20 cellular contexts compared by ENCODE assay signal in genomic region chr10:69867699-69868558, GRCh38.
DNase-seq lines count a peak whose midpoint lies in the region; FAIRE-seq and TF ChIP-seq lines count a peak whose summit lies in the region.
"Had no signal": no experiment of that assay in that cellular context is flagged by ENCODE, and none has a peak within 500 bp of the region (broad histone marks: within the 10 kb centered on the region; RNA-seq: fewer than 3 reads in every experiment).

No MANE protein-coding gene starts in this region.

- peak overlapping the region; percentile 98 for H2BK20ac ChIP-seq in H1 (ENCODE audit: low read length)

- H3K79me1 ChIP-seq in H1 (ENCODE audit: low read depth, low read length): no peaks in the 10 kb centered on the region

- peak overlapping the region; percentile 97 for H4K91ac ChIP-seq in H1 (replicated peaks; ENCODE audit: insufficient read length, low read length)

- H3K18ac ChIP-seq in H1 (ENCODE audit: extremely low read depth, low read length): peak overlapping the region; percentile 98

- peak in 1 of 2 experiments; percentile 85; a peak in 1 of 3 replicates for TF ChIP-seq EP300 in H1 (IDR thresholded peaks at IDR 0.05; ENCODE audit: borderline replicate concordance in 1 of 2, low read depth in 2 of 2, low read length in 2 of 2)
- no peak for TF ChIP-seq EP300 in transverse colon (IDR thresholded peaks at IDR 0.05; ENCODE audit: low read depth)

- no peaks in the 10 kb centered on the region for H3K79me2 ChIP-seq in H1 (ENCODE audit: control insufficient read depth in 1 of 2, insufficient read depth in 2 of 2, low read length in 2 of 2)

- H4K5ac ChIP-seq in H1 (ENCODE audit: insufficient read length, low read depth, low read length): peak overlapping the region; percentile 79

- peak; percentile 81 for FAIRE-seq in H1 (lab: Jason Lieb, UNC)

- H3K27me3 ChIP-seq in HUES64 (ENCODE audit: insufficient read depth, low read length) (no peaks in the 10 kb centered on the region), H1 (replicated peaks in 1 of 4; ENCODE audit: control insufficient read depth in 3 of 4, extremely low read depth in 1 of 4, insufficient read depth in 3 of 4, low read length in 3 of 4) (no peaks in the 10 kb centered on the region; a peak in 1 of 7 replicates), transverse colon (no peaks in the 10 kb centered on the region)
- H3K27me3 ChIP-seq: body of pancreas, MG63, Peyer's patch, right atrium auricular region, thyroid gland had no signal

- WGBS in HUES64: 28% methylated on average over 13 of the region's 13 CpGs
- 23% methylated on average over 13 of the region's 13 CpGs; no CpG with 5 or more reads in 1 of the 2 experiments for WGBS in H1 (ENCODE audit: extremely low coverage in 1 of 2, insufficient coverage in 1 of 2, insufficient read length in 1 of 2, insufficient replicate concordance in 2 of 2, low coverage in 1 of 2, low lambda C conversion rate in 2 of 2, missing lambda C conversion rate in 1 of 2), 2 experiments
- 62 to 64% methylated on average over 9 to 13 of the region's 13 CpGs for WGBS in transverse colon (ENCODE audit: low coverage in 1 of 2), 2 donors

- DNase-seq in H1 (ENCODE audit: low read depth in 1 of 2, low spot score in 2 of 2) (peak; percentile 78 to 80), left kidney (ENCODE audit: low read depth, low spot score) (peak; percentile 64), transverse colon (peak; percentile 70), GDM1 (lab: John Stamatoyannopoulos, UW) (no peak), SHP77 (lab: John Stamatoyannopoulos, UW) (no peak)
- DNase-seq in activated effector memory CD4-positive, alpha-beta T cell treated with Interleukin-2 at 50 U/mL for 16 hours: no peak
- DNase-seq: activated naive CD8-positive, alpha-beta T cell treated with anti-CD3 and anti-CD28 coated beads, Interleukin-2, amount 10 ng/mL, durations not matched to agents 7 days and 5 days; AML-193; body of pancreas; COR-L47; cortex of kidney; foreskin fibroblast; hippocampal formation; left ventricle myocardium inferior; MG63; NCI-H2227 treated with DMSO at 0.1 percent for 48 hours; thyroid gland had no signal

- TF ChIP-seq CTCF in H1 (IDR thresholded peaks at IDR 0.05; ENCODE audit: control extremely low read depth in 1 of 3, insufficient read depth in 1 of 3, low read depth in 1 of 3, low read length in 3 of 3): peak; percentile 26 to 55 (median 41); a peak in 3 of 4 replicates
- TF ChIP-seq CTCF in transverse colon (IDR thresholded peaks at IDR 0.05): no peak

- no peak overlapping the region for H2AFZ ChIP-seq in H1 (ENCODE audit: low read length)

- peak overlapping the region; percentile 46 to 52 for H3K4me2 ChIP-seq in H1 (ENCODE audit: insufficient read depth in 1 of 2, low read depth in 2 of 2, low read length in 2 of 2)

- intact Hi-C loops in transverse colon (cut with DNase I; ENCODE audit: low total_unique reads): no loop called here

- in situ Hi-C loops in transverse colon (cut with MboI; ENCODE audit: low pct_ligation_motif_present in 1 of 4, low pct_unique_long_range_greater_than_20kb in 1 of 4, low sequenced_read_pairs in 3 of 4): no loop called here

- H2BK12ac ChIP-seq in H1 (ENCODE audit: low read depth, low read length): peak overlapping the region; percentile 100; the same call in 1 of the 2 replicates

- peak overlapping the region; percentile 40 for H3K4ac ChIP-seq in H1 (replicated peaks; ENCODE audit: insufficient read length, low read depth, low read length)

- H3K23me2 ChIP-seq in H1 (ENCODE audit: low read depth, low read length): no peaks in the 10 kb centered on the region

- H3K23ac ChIP-seq in H1 (ENCODE audit: insufficient read length): no peak overlapping the region

- H3K4me3 ChIP-seq in HUES64 (ENCODE audit: low read length) (no peak overlapping the region), H1 (ENCODE audit: extremely low read depth in 1 of 4, insufficient read depth in 2 of 4, low read depth in 3 of 4, low read length in 4 of 4) (peak overlapping the region in 1 of 4 experiments; percentile 19; a peak in 1 of 8 replicates), transverse colon (no peak overlapping the region)
- H3K4me3 ChIP-seq: body of pancreas, MG63 had no signal

- peak overlapping the region; percentile 74 for H2BK120ac ChIP-seq in H1 (replicated peaks; ENCODE audit: low read depth, low read length)

- H2BK5ac ChIP-seq in H1 (ENCODE audit: low read depth, low read length): peak overlapping the region; percentile 98; the same call in 1 of the 2 replicates

- H2BK15ac ChIP-seq in H1 (ENCODE audit: low read length): 0 out of 2 replicates have a peak overlapping the region, but pooled peaks have one; percentile 19

- peak; percentile 16 to 27; a peak in 2 of 4 replicates for TF ChIP-seq RAD21 in H1 (IDR thresholded peaks at IDR 0.05 in 1 of 2, conservative IDR thresholded peaks at IDR 0.05 in 1 of 2; ENCODE audit: low read depth in 2 of 2, low read length in 2 of 2)

- peak overlapping the region; percentile 90 for H3K27ac ChIP-seq in HUES64 (ENCODE audit: low read depth, low read length)
- peak overlapping the region; percentile 61; the same call in 1 of the 2 replicates for H3K27ac ChIP-seq in H1 (ENCODE audit: low read depth, low read length)
- peak overlapping the region; percentile 11 to 73 (median 68) for H3K27ac ChIP-seq in transverse colon

- H3K9me3 ChIP-seq in HUES64 (ENCODE audit: insufficient read depth, low read depth, low read length) (no peaks in the 10 kb centered on the region), H1 (ENCODE audit: insufficient read depth in 2 of 2, low read depth in 1 of 2, low read length in 1 of 2) (no peaks in the 10 kb centered on the region), transverse colon (no peaks in the 10 kb centered on the region)
- H3K9me3 ChIP-seq: body of pancreas, left ventricle myocardium inferior, MG63, Peyer's patch, right atrium auricular region, thyroid gland had no signal

- H2AK5ac ChIP-seq in H1 (ENCODE audit: low read depth, low read length): peak overlapping the region; percentile 54

- peaks cover 42% of the 10 kb centered on the region for H3K4me1 ChIP-seq in HUES64 (ENCODE audit: insufficient read depth, low read length)
- H3K4me1 ChIP-seq in H1 (replicated peaks in 1 of 4; ENCODE audit: control insufficient read depth in 3 of 4, insufficient read depth in 4 of 4, low read length in 3 of 4): peaks cover 13 to 64% (median 43%) of the 10 kb centered on the region in 4 experiments
- peaks cover 12 to 42% (median 40%) of the 10 kb centered on the region in 4 donors for H3K4me1 ChIP-seq in transverse colon

- H3K56ac ChIP-seq in H1 (replicated peaks; ENCODE audit: insufficient read length, low read depth, low read length): peak overlapping the region; percentile 43

- H3K9ac ChIP-seq in HUES64 (ENCODE audit: low read depth, low read length) (peak overlapping the region; percentile 11; the same call in 1 of the 2 replicates), H1 (replicated peaks in 1 of 4; ENCODE audit: extremely low read depth in 1 of 4, low read depth in 3 of 4, low read length in 3 of 4) (peak overlapping the region in 1 of 4 experiments; percentile 13; a peak in 1 of 7 replicates)

- no peaks in the 10 kb centered on the region for H4K20me1 ChIP-seq in H1 (replicated peaks in 1 of 2; ENCODE audit: control insufficient read depth in 1 of 2, insufficient read depth in 2 of 2, low read length in 2 of 2)

- TF ChIP-seq POLR2A in H1 (IDR thresholded peaks at IDR 0.05; ENCODE audit: control extremely low read depth in 1 of 2, low read depth in 2 of 2, low read length in 2 of 2) (no peak), transverse colon (IDR thresholded peaks at IDR 0.05) (no peak)

- POLR2A ChIA-PET in H1 (lab: Charles Lee; ENCODE audit: partially characterized antibody): interaction anchor here (0.6 to 1.6 kb wide), 10 partner anchors 9 to 129 kb away, joined by 3 to 6 read pairs (median 4); no protein-coding TSS in a partner anchor

- CTCF ChIA-PET in H1 (lab: Charles Lee; ENCODE audit: partially characterized antibody): interaction anchor here (0.6 to 6.5 kb wide), 23 partner anchors 8 to 562 kb away, joined by 3 to 68 read pairs (median 5); no protein-coding TSS in a partner anchor

- H4K8ac ChIP-seq in H1 (ENCODE audit: extremely low read depth, insufficient read depth, low read length): no peak overlapping the region

- no peak overlapping the region for H3K14ac ChIP-seq in H1 (ENCODE audit: insufficient read length)

- H3K36me3 ChIP-seq in HUES64 (ENCODE audit: insufficient read depth, low read length) (no peaks in the 10 kb centered on the region), H1 (ENCODE audit: control insufficient read depth in 2 of 4, insufficient read depth in 4 of 4, low read length in 3 of 4) (no peaks in the 10 kb centered on the region), transverse colon (no peaks in the 10 kb centered on the region)
- H3K36me3 ChIP-seq: left ventricle myocardium inferior, MG63, Peyer's patch, right atrium auricular region, thyroid gland had no signal

Comparison
In these comparisons a context has a peak if more than half of its experiments do, and no peak if none do; other contexts are left out.
1. DNase-seq: peak in H1 (2 of 2), left kidney (single experiment) and transverse colon (single experiment); none in activated effector memory CD4-positive, alpha-beta T cell treated with Interleukin-2 at 50 U/mL for 16 hours (single experiment), GDM1 (single experiment) and SHP77 (0 of 2).
2. CTCF ChIP-seq: peak in H1 (3 of 3); none in transverse colon (0 of 5).
3. Peak in every context shown above with its lines, with median percentiles within 50 percentile points of each other: H3K27ac ChIP-seq.